Comparison of ENCODE assay signal across 8 cellular contexts in genomic region chr16:8958344-8958808, GRCh38. TPM values are rescaled to one million over a fixed set of nuclear protein-coding genes. Genes with fewer than 3 reads are reported as not detected.
DNase-seq lines count a peak whose midpoint lies in the region; ATAC-seq and TF ChIP-seq lines count a peak whose summit lies in the region.

No MANE protein-coding gene starts in this region.

- TF ChIP-seq EP300 in upper lobe of left lung (IDR thresholded peaks at IDR 0.05) = no peak

- H3K27ac Mint-ChIP-seq in activated naive CD4-positive, alpha-beta T cell treated with anti-CD3 and anti-CD28 coated beads, Interleukin-2, amount 50 U/mL, for 24 hours = peak overlapping the region; percentile 82

- peak overlapping the region in 10 of 11 experiments; percentile 10 to 66 (median 44); a peak in 14 of 22 replicates for H3K27ac ChIP-seq in BLaER1 treated with 17β-estradiol and CSF1 and Interleukin-3, amounts not matched to agents 10 nM and 100 nM
- peak overlapping the region; percentile 93 for H3K27ac ChIP-seq in KOPT-K1 (ENCODE audit: low read depth, low read length, poor library complexity, severe bottlenecking)
- H3K27ac ChIP-seq in upper lobe of left lung = peak overlapping the region; percentile 38 to 70 (median 58)

- no peaks in the 10 kb centered on the region for H3K27me3 ChIP-seq in BLaER1 treated with 17β-estradiol and CSF1 and Interleukin-3, amounts not matched to agents 10 nM and 100 nM
- H3K27me3 ChIP-seq in upper lobe of left lung = no peaks in the 10 kb centered on the region

- intact Hi-C loops in left colon (cut with DNase I, micrococcal nuclease) = no loop called here

- H3K9ac ChIP-seq in BLaER1 treated with 17β-estradiol and CSF1 and Interleukin-3, amounts not matched to agents 10 nM and 100 nM = peak overlapping the region; percentile 3 to 97 (median 50); a peak in 15 of 22 replicates

- H3K9me3 Mint-ChIP-seq in activated naive CD4-positive, alpha-beta T cell treated with anti-CD3 and anti-CD28 coated beads, Interleukin-2, amount 50 U/mL, for 24 hours = no peaks in the 10 kb centered on the region

- H3K4me3 Mint-ChIP-seq in activated naive CD4-positive, alpha-beta T cell treated with anti-CD3 and anti-CD28 coated beads, Interleukin-2, amount 50 U/mL, for 24 hours = peak overlapping the region; percentile 99

- DNase-seq in left colon (no peak), upper lobe of left lung (no peak), OCI-M2 (lab: John Stamatoyannopoulos, UW; ENCODE audit: unreplicated experiment) (no peak)

- no peak for TF ChIP-seq CTCF in upper lobe of left lung (IDR thresholded peaks at IDR 0.05)

- peaks cover 78 to 84% (median 81%) of the 10 kb centered on the region in 10 experiments for H3K4me1 ChIP-seq in BLaER1 treated with 17β-estradiol and CSF1 and Interleukin-3, amounts not matched to agents 10 nM and 100 nM
- H3K4me1 ChIP-seq in upper lobe of left lung = peaks cover 71 to 77% (median 75%) of the 10 kb centered on the region in 4 donors

- H4K20me1 ChIP-seq in BLaER1 treated with 17β-estradiol and CSF1 and Interleukin-3, amounts not matched to agents 10 nM and 100 nM = peaks cover 92 to 97% (median 94%) of the 10 kb centered on the region in 11 experiments

- H3K36me3 Mint-ChIP-seq in activated naive CD4-positive, alpha-beta T cell treated with anti-CD3 and anti-CD28 coated beads, Interleukin-2, amount 50 U/mL, for 24 hours = peaks cover 8% of the 10 kb centered on the region

- H3K4me3 ChIP-seq in BLaER1 treated with 17β-estradiol and CSF1 and Interleukin-3, amounts not matched to agents 10 nM and 100 nM = peak overlapping the region in 8 of 10 experiments; percentile 10 to 41 (median 23); a peak in 11 of 20 replicates
- H3K4me3 ChIP-seq in upper lobe of left lung = peak overlapping the region in 1 of 4 donors; percentile 13

- peaks cover 80% of the 10 kb centered on the region for H3K4me1 Mint-ChIP-seq in activated naive CD4-positive, alpha-beta T cell treated with anti-CD3 and anti-CD28 coated beads, Interleukin-2, amount 50 U/mL, for 24 hours

- peaks cover 0 to 6% (median 0%) of the 10 kb centered on the region in 11 experiments; a peak in 3 of 22 replicates for H3K36me3 ChIP-seq in BLaER1 treated with 17β-estradiol and CSF1 and Interleukin-3, amounts not matched to agents 10 nM and 100 nM
- H3K36me3 ChIP-seq in KOPT-K1 (ENCODE audit: insufficient read depth, low read length) (no peaks in the 10 kb centered on the region), upper lobe of left lung (no peaks in the 10 kb centered on the region)

- no peak for TF ChIP-seq POLR2A in upper lobe of left lung (IDR thresholded peaks at IDR 0.05)

- H3K4me2 ChIP-seq in BLaER1 treated with 17β-estradiol and CSF1 and Interleukin-3, amounts not matched to agents 10 nM and 100 nM = peak overlapping the region; percentile 91 to 100 (median 95)

- H3K9me3 ChIP-seq in BLaER1 treated with 17β-estradiol and CSF1 and Interleukin-3, amounts not matched to agents 10 nM and 100 nM (replicated peaks in 1 of 11) = no peaks in the 10 kb centered on the region
- H3K9me3 ChIP-seq in KOPT-K1 (ENCODE audit: insufficient read depth, low read length, poor library complexity, severe bottlenecking) = no peaks in the 10 kb centered on the region
- H3K9me3 ChIP-seq in upper lobe of left lung = no peaks in the 10 kb centered on the region

- peak; percentile 35 for ATAC-seq in left colon
- ATAC-seq in upper lobe of left lung (ENCODE audit: low FRiP score in 2 of 2) = peak; percentile 60 to 63
- ATAC-seq in GM18909 (IDR thresholded peaks at IDR 0.05; ENCODE audit: poor library complexity, unreplicated experiment) = no peak
- ATAC-seq in GM18511 (IDR thresholded peaks at IDR 0.05; ENCODE audit: unreplicated experiment) = no peak

- 27 to 45% methylated on average over 7 to 9 of the region's 9 CpGs for WGBS in upper lobe of left lung, 2 donors

- no peaks in the 10 kb centered on the region for H3K27me3 Mint-ChIP-seq in activated naive CD4-positive, alpha-beta T cell treated with anti-CD3 and anti-CD28 coated beads, Interleukin-2, amount 50 U/mL, for 24 hours

RNA-seq across cellular contexts. Expression of gene USP7, which starts 5.3 kb away (rescaled TPM):
- 100 to 1,000 TPM; 119 to 123 TPM for total RNA-seq in left colon
- total RNA-seq in upper lobe of left lung = 100 to 1,000 TPM in 1 of 6 donors, 10 to 100 TPM in 5; 68.2 to 122 (median 72.2) TPM

Comparison
In these comparisons a context has a peak if more than half of its experiments do, and no peak if none do; other contexts are left out.
1. ATAC-seq: peak in left colon (single experiment) and upper lobe of left lung (2 of 2); none in GM18909 (single experiment) and GM18511 (single experiment).
2. Peak in every context shown above with its lines, with median percentiles within 50 percentile points of each other: H3K27ac ChIP-seq.